Comparison of ENCODE assay signal across 8 cellular contexts in the genomic region with DNA sequence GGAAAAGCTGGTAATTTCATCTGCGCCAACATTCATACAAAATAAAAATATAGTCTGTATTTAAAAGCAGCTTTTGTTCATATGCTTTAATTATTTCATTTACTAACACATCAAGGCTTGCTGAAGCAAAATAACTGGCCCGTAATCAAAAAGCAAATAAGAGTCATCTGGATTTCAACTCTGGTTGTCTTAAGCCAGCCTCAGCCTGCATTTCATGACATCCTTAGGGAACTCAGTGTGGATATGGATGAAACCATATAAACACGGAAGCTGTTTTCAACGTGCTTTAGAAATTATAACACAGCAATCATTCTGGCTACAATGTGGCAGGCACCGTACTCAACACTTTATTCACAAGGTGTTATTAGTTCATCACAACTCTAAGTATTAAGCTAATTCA. TPM values are rescaled to one million over a fixed set of nuclear protein-coding genes. Genes with fewer than 3 reads are reported as not detected.
DNase-seq lines count a peak whose midpoint lies in the region; ATAC-seq lines count a peak whose summit lies in the region.

No MANE protein-coding gene starts in this region.

- H3K4me1 ChIP-seq in BLaER1 = peaks cover 27% of the 10 kb centered on the region

- POLR2A ChIA-PET in naive thymus-derived CD8-positive, alpha-beta T cell (lab: Charles Lee) = interaction anchor here (1.1 to 1.6 kb wide), 4 partner anchors 10 to 283 kb away, joined by 3 to 7 read pairs (median 4); a partner anchor contains a TSS

- H3K9ac ChIP-seq in BLaER1 = peak overlapping the region; percentile 88

- no peak for ATAC-seq in naive thymus-derived CD8-positive, alpha-beta T cell
- ATAC-seq in GM18520 (IDR thresholded peaks at IDR 0.05; ENCODE audit: unreplicated experiment) (no peak), HG03196 (IDR thresholded peaks at IDR 0.05; ENCODE audit: unreplicated experiment) (no peak)

- peak overlapping the region; percentile 78 for H3K4me2 ChIP-seq in BLaER1

- peak overlapping the region; percentile 86 for H3K27ac ChIP-seq in BLaER1

- H3K9me3 Mint-ChIP-seq in naive thymus-derived CD8-positive, alpha-beta T cell = peaks cover 0 to 4% (median 0%) of the 10 kb centered on the region in 9 donors

- peak overlapping the region; percentile 98 to 100 (median 99) for H3K4me3 Mint-ChIP-seq in naive thymus-derived CD8-positive, alpha-beta T cell

- DNase-seq in LHCN-M2 (ENCODE audit: low read depth) = peak; percentile 14
- peak; percentile 23 for DNase-seq in dermis blood vessel endothelial cell
- no peak for DNase-seq in naive thymus-derived CD8-positive, alpha-beta T cell
- DNase-seq in amniotic stem cell (lab: John Stamatoyannopoulos, UW) = no peak
- DNase-seq in NCI-H1436 treated with DMSO at 0.1 percent for 48 hours (lab: John Stamatoyannopoulos, UW) = no peak

- H3K9me3 ChIP-seq in BLaER1 = peaks cover 7% of the 10 kb centered on the region; the same call in 1 of the 2 replicates

- H4K20me1 ChIP-seq in BLaER1 = peaks cover 40% of the 10 kb centered on the region

- peaks cover 23 to 55% (median 49%) of the 10 kb centered on the region in 4 donors for H3K4me1 Mint-ChIP-seq in naive thymus-derived CD8-positive, alpha-beta T cell

- peak overlapping the region; percentile 91 for H3K4me3 ChIP-seq in BLaER1

- H3K36me3 Mint-ChIP-seq in naive thymus-derived CD8-positive, alpha-beta T cell = peaks cover 8 to 9% (median 9%) of the 10 kb centered on the region in 3 donors

- H3K36me3 ChIP-seq in BLaER1 = peaks cover 14% of the 10 kb centered on the region

- H3K27ac Mint-ChIP-seq in naive thymus-derived CD8-positive, alpha-beta T cell = peak overlapping the region in 8 of 10 donors; percentile 95 to 99 (median 98)

- H3K27me3 Mint-ChIP-seq in naive thymus-derived CD8-positive, alpha-beta T cell = no peaks in the 10 kb centered on the region

- H3K27me3 ChIP-seq in BLaER1 = no peaks in the 10 kb centered on the region

RNA-seq across cellular contexts. Expression of a gene that starts 0.9 kb away (rescaled TPM):
- total RNA-seq in LHCN-M2 (2014; rRNA removed) (45.5 and 63.7 TPM in 2 replicates), dermis blood vessel endothelial cell (41.0 and 71.0 TPM in 2 replicates)
- polyA plus RNA-seq in LHCN-M2 (2012) = 47.3 TPM
- 10 to 100 TPM; 33.7 to 36.8 TPM for total RNA-seq in naive thymus-derived CD8-positive, alpha-beta T cell
- 10 to 100 TPM; 50.7 to 59.1 (median 57.6) TPM for polyA plus RNA-seq in naive thymus-derived CD8-positive, alpha-beta T cell

RNA-seq across cellular contexts. Expression of a gene that starts 58.3 kb away (rescaled TPM):
- total RNA-seq in LHCN-M2 (2014; rRNA removed) = 20.5 and 25.1 TPM in 2 replicates
- 10.4 TPM for polyA plus RNA-seq in LHCN-M2 (2012)
- total RNA-seq in dermis blood vessel endothelial cell = 20.1 and 29.1 TPM in 2 replicates
- 10 to 100 TPM; 18.6 to 19.9 TPM for total RNA-seq in naive thymus-derived CD8-positive, alpha-beta T cell
- 10 to 100 TPM; 13.2 to 16.6 (median 15.7) TPM for polyA plus RNA-seq in naive thymus-derived CD8-positive, alpha-beta T cell

Comparison
In these comparisons a context has a peak if more than half of its experiments do, and no peak if none do; other contexts are left out.
1. DNase-seq: peak in LHCN-M2 (single experiment) and dermis blood vessel endothelial cell (single experiment); none in naive thymus-derived CD8-positive, alpha-beta T cell (0 of 10), amniotic stem cell (single experiment) and NCI-H1436 treated with DMSO at 0.1 percent for 48 hours (single experiment).